In the genomic region with DNA sequence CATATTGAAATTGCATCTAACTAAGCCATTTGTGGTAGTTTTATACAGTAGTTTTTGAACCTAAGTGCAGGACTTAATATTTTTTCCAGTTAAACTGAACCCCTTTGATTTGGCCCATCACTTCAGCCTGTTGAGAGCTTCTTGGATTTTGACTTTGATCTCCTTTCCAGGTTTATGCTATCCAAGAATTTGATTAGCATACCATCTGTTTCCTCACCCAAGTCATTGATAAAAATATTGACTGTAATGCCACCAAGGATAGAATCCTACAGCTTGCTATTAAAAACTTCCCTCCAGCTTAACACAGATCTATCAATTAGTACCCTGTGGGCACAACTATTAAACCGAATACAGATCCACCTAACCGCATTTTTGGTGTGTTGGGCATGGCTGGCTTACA, we compare ENCODE assay signal across 10 cellular contexts.
"Had no signal": no experiment of that assay in that cellular context is flagged by ENCODE, and none has a peak within 500 bp of the region (broad histone marks: within the 10 kb centered on the region; RNA-seq: fewer than 3 reads in every experiment).

No MANE protein-coding gene starts in this region.

- H3K4me2 ChIP-seq: GM23338 had no signal

- DNase-seq: H9, HCEC 1CT, HFFc6, IMR-90, KG1 had no signal

- H3K9me3 Mint-ChIP-seq: GM23338, H9, HFFc6 had no signal

- H3K4me1 Mint-ChIP-seq: GM23338 had no signal

- H3K27ac ChIP-seq: HL-60 had no signal

- H3K27ac Mint-ChIP-seq: GM23338, HFFc6 had no signal

- H2AFZ ChIP-seq: GM23338 had no signal

- H3K4me3 Mint-ChIP-seq: GM23338, H9, HFFc6 had no signal

- H3K4me3 ChIP-seq: GM23338, K562 had no signal

- ATAC-seq: GM23338, K562 had no signal

- FAIRE-seq: H1, H54, K562 had no signal
